Comparison of ENCODE assay signal across 9 cellular contexts in genomic region chr12:96375841-96376249, GRCh38. TPM values are rescaled to one million over a fixed set of nuclear protein-coding genes. Genes with fewer than 3 reads are reported as not detected.
A peak's percentile ranks its signal among the peaks of the same experiment; 100 is the strongest.
DNase-seq lines count a peak whose midpoint lies in the region; ATAC-seq and TF ChIP-seq lines count a peak whose summit lies in the region.
"Had no signal": no experiment of that assay in that cellular context is flagged by ENCODE, and none has a peak within 500 bp of the region (broad histone marks: within the 10 kb centered on the region; RNA-seq: fewer than 3 reads in every experiment).

No MANE protein-coding gene starts in this region.

- no peak overlapping the region for H3K4me3 Mint-ChIP-seq in activated T-cell treated with anti-CD3 and anti-CD28 coated beads, Interleukin-2, amount 50 U/mL, for 24 hours
- no peak overlapping the region for H3K4me3 Mint-ChIP-seq in activated T-cell treated with anti-CD3 and anti-CD28 coated beads, Interleukin-2, amount 50 U/mL, for 4 hours

- no peaks in the 10 kb centered on the region for H3K27me3 Mint-ChIP-seq in activated T-cell treated with anti-CD3 and anti-CD28 coated beads, Interleukin-2, amount 50 U/mL, for 24 hours
- no peaks in the 10 kb centered on the region for H3K27me3 Mint-ChIP-seq in activated T-cell treated with anti-CD3 and anti-CD28 coated beads, Interleukin-2, amount 50 U/mL, for 4 hours (ENCODE audit: low read depth)

- H3K4me3 ChIP-seq in skeletal muscle tissue (ENCODE audit: low read length in 3 of 3) (no peak overlapping the region), coronary artery (no peak overlapping the region), HAP-1 (no peak overlapping the region)

- peak overlapping the region; percentile 93 for H3K27ac Mint-ChIP-seq in activated T-cell treated with anti-CD3 and anti-CD28 coated beads, Interleukin-2, amount 50 U/mL, for 24 hours
- H3K27ac Mint-ChIP-seq in activated naive CD4-positive, alpha-beta T cell treated with anti-CD3 and anti-CD28 coated beads, Interleukin-2, amount 50 U/mL, for 72 hours = peak overlapping the region; percentile 94 to 95

- no peaks in the 10 kb centered on the region for H3K27me3 ChIP-seq in skeletal muscle tissue (ENCODE audit: control insufficient read depth in 3 of 3, insufficient read depth in 3 of 3, low read length in 3 of 3)
- H3K27me3 ChIP-seq in HAP-1 (ENCODE audit: low read depth) = no peaks in the 10 kb centered on the region

- DNase-seq in activated T-cell treated with anti-CD3 and anti-CD28 coated beads, Interleukin-2, amount 50 U/mL, for 24 hours = no peak
- no peak for DNase-seq in activated T-cell treated with anti-CD3 and anti-CD28 coated beads, Interleukin-2, amount 50 U/mL, for 4 hours
- no peak for DNase-seq in activated naive CD4-positive, alpha-beta T cell treated with anti-CD3 and anti-CD28 coated beads, Interleukin-2, amount 50 U/mL, for 72 hours (ENCODE audit: low spot score in 2 of 2)
- DNase-seq in coronary artery (ENCODE audit: low spot score) (no peak), NOMO-1 (lab: John Stamatoyannopoulos, UW; ENCODE audit: unreplicated experiment in 2 of 2) (no peak), HAP-1 (ENCODE audit: low spot score in 2 of 2) (no peak)
- DNase-seq: NCI-H187 had no signal

- H3K9me3 ChIP-seq in skeletal muscle tissue (ENCODE audit: control insufficient read depth in 3 of 3, low read length in 3 of 3) (no peaks in the 10 kb centered on the region), HAP-1 (no peaks in the 10 kb centered on the region)

- in situ Hi-C loops in HAP-1 (cut with MboI; ENCODE audit: low sequenced_read_pairs) = no loop called here

- H3K4me1 Mint-ChIP-seq in activated T-cell treated with anti-CD3 and anti-CD28 coated beads, Interleukin-2, amount 50 U/mL, for 24 hours (ENCODE audit: low read depth) = peaks cover 85% of the 10 kb centered on the region
- peaks cover 80% of the 10 kb centered on the region for H3K4me1 Mint-ChIP-seq in activated T-cell treated with anti-CD3 and anti-CD28 coated beads, Interleukin-2, amount 50 U/mL, for 4 hours (ENCODE audit: low read depth)

- H3K36me3 ChIP-seq in skeletal muscle tissue (ENCODE audit: control insufficient read depth in 3 of 3, insufficient read depth in 3 of 3, low read length in 3 of 3) (no peaks in the 10 kb centered on the region), HAP-1 (replicated peaks) (no peaks in the 10 kb centered on the region; the same call in 1 of the 2 replicates)

- peaks cover 13% of the 10 kb centered on the region for H3K36me3 Mint-ChIP-seq in activated T-cell treated with anti-CD3 and anti-CD28 coated beads, Interleukin-2, amount 50 U/mL, for 24 hours (ENCODE audit: low read depth)
- no peaks in the 10 kb centered on the region for H3K36me3 Mint-ChIP-seq in activated T-cell treated with anti-CD3 and anti-CD28 coated beads, Interleukin-2, amount 50 U/mL, for 4 hours (ENCODE audit: insufficient read depth)
- peaks cover 0 to 57% of the 10 kb centered on the region in 2 donors for H3K36me3 Mint-ChIP-seq in activated naive CD4-positive, alpha-beta T cell treated with anti-CD3 and anti-CD28 coated beads, Interleukin-2, amount 50 U/mL, for 72 hours

- no peak for TF ChIP-seq CTCF in coronary artery (IDR thresholded peaks at IDR 0.05)

- ATAC-seq in activated T-cell treated with anti-CD3 and anti-CD28 coated beads, Interleukin-2, amount 50 U/mL, for 4 hours = no peak
- ATAC-seq in HG02973 (IDR thresholded peaks at IDR 0.05; ENCODE audit: unreplicated experiment) = peak; percentile 55
- no peak for ATAC-seq in activated naive CD4-positive, alpha-beta T cell treated with anti-CD3 and anti-CD28 coated beads, Interleukin-2, amount 50 U/mL, for 72 hours

- H3K4me1 ChIP-seq in skeletal muscle tissue (ENCODE audit: control insufficient read depth in 3 of 3, insufficient read depth in 3 of 3, low read length in 3 of 3) = peaks cover 9 to 13% (median 12%) of the 10 kb centered on the region in 3 donors
- peaks cover 24% of the 10 kb centered on the region for H3K4me1 ChIP-seq in HAP-1

- no peaks in the 10 kb centered on the region for H3K9me3 Mint-ChIP-seq in activated T-cell treated with anti-CD3 and anti-CD28 coated beads, Interleukin-2, amount 50 U/mL, for 24 hours
- H3K9me3 Mint-ChIP-seq in activated T-cell treated with anti-CD3 and anti-CD28 coated beads, Interleukin-2, amount 50 U/mL, for 4 hours = no peaks in the 10 kb centered on the region
- peaks cover 2 to 5% of the 10 kb centered on the region in 2 donors for H3K9me3 Mint-ChIP-seq in activated naive CD4-positive, alpha-beta T cell treated with anti-CD3 and anti-CD28 coated beads, Interleukin-2, amount 50 U/mL, for 72 hours

- H3K9ac ChIP-seq in skeletal muscle tissue (ENCODE audit: low read depth in 1 of 3, low read length in 3 of 3) = no peak overlapping the region

- peak overlapping the region; percentile 36 for H3K27ac ChIP-seq in skeletal muscle tissue (ENCODE audit: low read depth, low read length)
- no peak overlapping the region for H3K27ac ChIP-seq in coronary artery

RNA-seq across cellular contexts. Expression of gene CDK17, which starts 24.4 kb away (rescaled TPM):
- 10 to 100 TPM; 29.9 to 37.4 (median 35.8) TPM for total RNA-seq in activated T-cell treated with anti-CD3 and anti-CD28 coated beads, Interleukin-2, amount 50 U/mL, for 4 hours
- total RNA-seq in activated naive CD4-positive, alpha-beta T cell treated with anti-CD3 and anti-CD28 coated beads, Interleukin-2, amount 50 U/mL, for 72 hours = 10 to 100 TPM; 43.5 to 51.0 TPM
- total RNA-seq in skeletal muscle tissue = 42.8 TPM
